Comparison of ENCODE assay signal across 8 cellular contexts in genomic region chr3:111070772-111071256, GRCh38. TPM values are rescaled to one million over a fixed set of nuclear protein-coding genes. Genes with fewer than 3 reads are reported as not detected.
DNase-seq lines count a peak whose midpoint lies in the region; ATAC-seq and TF ChIP-seq lines count a peak whose summit lies in the region.

No MANE protein-coding gene starts in this region.

- no peak overlapping the region for H3K9ac ChIP-seq in Karpas-422 (ENCODE audit: low read length)

- no peaks in the 10 kb centered on the region for H3K9me3 Mint-ChIP-seq in CD8-positive, alpha-beta memory T cell
- H3K9me3 Mint-ChIP-seq in activated CD4-positive, alpha-beta T cell treated with anti-CD3 and anti-CD28 coated beads, Interleukin-2, amount 10 ng/mL, durations not matched to agents 7 days and 5 days = no peaks in the 10 kb centered on the region
- no peaks in the 10 kb centered on the region for H3K9me3 Mint-ChIP-seq in natural killer cell

- H3K36me3 ChIP-seq in CD8-positive, alpha-beta memory T cell (ENCODE audit: insufficient read depth, low read length) = no peaks in the 10 kb centered on the region
- H3K36me3 ChIP-seq in Karpas-422 (ENCODE audit: insufficient read depth, low read length) = no peaks in the 10 kb centered on the region

- no peaks in the 10 kb centered on the region for H4K20me1 ChIP-seq in Karpas-422 (ENCODE audit: insufficient read depth, low read depth, low read length)

- peaks cover 31 to 50% (median 39%) of the 10 kb centered on the region in 3 donors for H3K4me1 Mint-ChIP-seq in CD8-positive, alpha-beta memory T cell
- H3K4me1 Mint-ChIP-seq in activated CD4-positive, alpha-beta T cell treated with anti-CD3 and anti-CD28 coated beads, Interleukin-2, amount 10 ng/mL, durations not matched to agents 7 days and 5 days = peaks cover 22% of the 10 kb centered on the region
- peaks cover 27 to 32% of the 10 kb centered on the region in 2 donors for H3K4me1 Mint-ChIP-seq in natural killer cell

- H3K27me3 Mint-ChIP-seq in CD8-positive, alpha-beta memory T cell = peaks cover 0 to 21% of the 10 kb centered on the region in 2 donors
- peaks cover 58% of the 10 kb centered on the region for H3K27me3 Mint-ChIP-seq in activated CD4-positive, alpha-beta T cell treated with anti-CD3 and anti-CD28 coated beads, Interleukin-2, amount 10 ng/mL, durations not matched to agents 7 days and 5 days
- peaks cover 30 to 31% of the 10 kb centered on the region in 2 donors for H3K27me3 Mint-ChIP-seq in natural killer cell (ENCODE audit: low read depth in 2 of 2)

- H3K27ac ChIP-seq in CD8-positive, alpha-beta memory T cell (ENCODE audit: low read depth, low read length) = no peak overlapping the region
- H3K27ac ChIP-seq in Karpas-422 (ENCODE audit: low read length) = no peak overlapping the region

- H3K4me2 ChIP-seq in Karpas-422 (ENCODE audit: low read depth, low read length, poor library complexity, severe bottlenecking) = no peak overlapping the region

- no peaks in the 10 kb centered on the region for H3K9me3 ChIP-seq in CD8-positive, alpha-beta memory T cell (ENCODE audit: low read length)
- no peaks in the 10 kb centered on the region; the same call in 1 of the 2 replicates for H3K9me3 ChIP-seq in Karpas-422 (ENCODE audit: low read length)

- H3K36me3 Mint-ChIP-seq in CD8-positive, alpha-beta memory T cell = peaks cover 0 to 10% (median 0%) of the 10 kb centered on the region in 3 donors
- H3K36me3 Mint-ChIP-seq in activated CD4-positive, alpha-beta T cell treated with anti-CD3 and anti-CD28 coated beads, Interleukin-2, amount 10 ng/mL, durations not matched to agents 7 days and 5 days (ENCODE audit: low read depth) = peaks cover 2% of the 10 kb centered on the region
- H3K36me3 Mint-ChIP-seq in natural killer cell = no peaks in the 10 kb centered on the region

- peaks cover 15% of the 10 kb centered on the region for H3K4me1 ChIP-seq in CD8-positive, alpha-beta memory T cell (ENCODE audit: insufficient read depth, low read length)
- H3K4me1 ChIP-seq in Karpas-422 (ENCODE audit: low read length) = no peaks in the 10 kb centered on the region

- H3K9me2 ChIP-seq in Karpas-422 (replicated peaks; ENCODE audit: insufficient read depth, low read length) = no peaks in the 10 kb centered on the region; the same call in 1 of the 2 replicates

- DNase-seq in CD8-positive, alpha-beta memory T cell = peak in 4 of 5 donors; percentile 4 to 49 (median 28)
- DNase-seq in activated CD4-positive, alpha-beta T cell treated with anti-CD3 and anti-CD28 coated beads, Interleukin-2, amount 10 ng/mL, durations not matched to agents 7 days and 5 days = no peak
- DNase-seq in epithelial cell of proximal tubule (ENCODE audit: low read depth) = peak; percentile 30
- no peak for DNase-seq in natural killer cell
- DNase-seq in cerebellar nuclear complex (lab: John Stamatoyannopoulos, UW) = no peak
- DNase-seq in Karpas-422 = no peak

- ATAC-seq in HG02973 (IDR thresholded peaks at IDR 0.05; ENCODE audit: unreplicated experiment) = peak; percentile 5
- no peak for ATAC-seq in natural killer cell
- no peak for ATAC-seq in GM21528 (IDR thresholded peaks at IDR 0.05; ENCODE audit: low FRiP score, unreplicated experiment)

- H3K4me3 Mint-ChIP-seq in CD8-positive, alpha-beta memory T cell = peak overlapping the region; percentile 94 to 97 (median 96)
- H3K4me3 Mint-ChIP-seq in activated CD4-positive, alpha-beta T cell treated with anti-CD3 and anti-CD28 coated beads, Interleukin-2, amount 10 ng/mL, durations not matched to agents 7 days and 5 days = peak overlapping the region; percentile 83
- peak overlapping the region; percentile 91 for H3K4me3 Mint-ChIP-seq in natural killer cell

- no peaks in the 10 kb centered on the region for H3K27me3 ChIP-seq in CD8-positive, alpha-beta memory T cell (ENCODE audit: insufficient read depth, low read length, poor library complexity, severe bottlenecking)
- H3K27me3 ChIP-seq in Karpas-422 (ENCODE audit: low read length) = no peaks in the 10 kb centered on the region

- peak overlapping the region; percentile 81 to 94 (median 90) for H3K27ac Mint-ChIP-seq in CD8-positive, alpha-beta memory T cell
- peak overlapping the region; percentile 39 for H3K27ac Mint-ChIP-seq in activated CD4-positive, alpha-beta T cell treated with anti-CD3 and anti-CD28 coated beads, Interleukin-2, amount 10 ng/mL, durations not matched to agents 7 days and 5 days
- peak overlapping the region; percentile 61 to 88 for H3K27ac Mint-ChIP-seq in natural killer cell

- H2AFZ ChIP-seq in Karpas-422 (ENCODE audit: low read length) = no peak overlapping the region

- intact Hi-C loops in natural killer cell (cut with micrococcal nuclease) = loop anchor here (5.0 kb wide), 2 partner anchors 166 to 471 kb away; partner anchors contain the start of gene CD96

- peak overlapping the region; percentile 79 for H3K4me3 ChIP-seq in CD8-positive, alpha-beta memory T cell (ENCODE audit: low read length)
- H3K4me3 ChIP-seq in epithelial cell of proximal tubule (ENCODE audit: low read depth, low read length) (peak overlapping the region; percentile 75), Karpas-422 (ENCODE audit: low read length) (no peak overlapping the region)

- TF ChIP-seq CTCF in epithelial cell of proximal tubule (conservative IDR thresholded peaks at IDR 0.05; ENCODE audit: low read depth, low read length) (no peak), natural killer cell (IDR thresholded peaks at IDR 0.05) (no peak)

- no peaks in the 10 kb centered on the region for H3K79me2 ChIP-seq in Karpas-422 (ENCODE audit: low read length)

- POLR2A ChIA-PET in CD8-positive, alpha-beta memory T cell (lab: Charles Lee) = no interaction called here
- POLR2A ChIA-PET in activated CD4-positive, alpha-beta T cell treated with anti-CD3 and anti-CD28 coated beads, Interleukin-2, amount 10 ng/mL, durations not matched to agents 7 days and 5 days (lab: Charles Lee) = no interaction called here

- CTCF ChIA-PET in CD8-positive, alpha-beta memory T cell (lab: Charles Lee) = interaction anchor here (2.0 kb wide), 1 partner anchor 10 kb away, joined by 6 read pairs; no protein-coding TSS in a partner anchor
- CTCF ChIA-PET in activated CD4-positive, alpha-beta T cell treated with anti-CD3 and anti-CD28 coated beads, Interleukin-2, amount 10 ng/mL, durations not matched to agents 7 days and 5 days (lab: Charles Lee) = no interaction called here

RNA-seq across cellular contexts. Expression of gene NECTIN3, which starts 0.8 kb away (rescaled TPM):
- total RNA-seq in CD8-positive, alpha-beta memory T cell = 10 to 100 TPM; 12.8 to 13.3 TPM
- polyA plus RNA-seq in CD8-positive, alpha-beta memory T cell = 2.2 TPM
- total RNA-seq in activated CD4-positive, alpha-beta T cell treated with anti-CD3 and anti-CD28 coated beads, Interleukin-2, amount 10 ng/mL, durations not matched to agents 7 days and 5 days = 1 to 10 TPM; 3.9 to 4.8 TPM
- 30.1 and 33.7 TPM in 2 replicates for total RNA-seq in epithelial cell of proximal tubule
- 1 to 10 TPM in 2 of 3 donors, under 1 TPM in 1; 0.26 to 3.7 (median 2.3) TPM for total RNA-seq in natural killer cell
- not detected in 2 replicates for total RNA-seq in Karpas-422 (2014; rRNA removed; shearing (Covaris generic); ENCODE audit: low replicate concordance)

Comparison
In these comparisons a context has a peak if more than half of its experiments do, and no peak if none do; other contexts are left out.
1. DNase-seq: peak in CD8-positive, alpha-beta memory T cell (4 of 5) and epithelial cell of proximal tubule (single experiment); none in activated CD4-positive, alpha-beta T cell treated with anti-CD3 and anti-CD28 coated beads, Interleukin-2, amount 10 ng/mL, durations not matched to agents 7 days and 5 days (single experiment), natural killer cell (single experiment), cerebellar nuclear complex (0 of 2) and Karpas-422 (single experiment).
2. H3K27ac Mint-ChIP-seq: peak in every context shown above with its lines; median percentile 90 in CD8-positive, alpha-beta memory T cell; 74 in natural killer cell; 39 in activated CD4-positive, alpha-beta T cell treated with anti-CD3 and anti-CD28 coated beads, Interleukin-2, amount 10 ng/mL, durations not matched to agents 7 days and 5 days.
3. Peak in every context shown above with its lines, with median percentiles within 50 percentile points of each other: H3K4me3 Mint-ChIP-seq.